Comparison of ENCODE assay signal across 26 cellular contexts in the genomic region with DNA sequence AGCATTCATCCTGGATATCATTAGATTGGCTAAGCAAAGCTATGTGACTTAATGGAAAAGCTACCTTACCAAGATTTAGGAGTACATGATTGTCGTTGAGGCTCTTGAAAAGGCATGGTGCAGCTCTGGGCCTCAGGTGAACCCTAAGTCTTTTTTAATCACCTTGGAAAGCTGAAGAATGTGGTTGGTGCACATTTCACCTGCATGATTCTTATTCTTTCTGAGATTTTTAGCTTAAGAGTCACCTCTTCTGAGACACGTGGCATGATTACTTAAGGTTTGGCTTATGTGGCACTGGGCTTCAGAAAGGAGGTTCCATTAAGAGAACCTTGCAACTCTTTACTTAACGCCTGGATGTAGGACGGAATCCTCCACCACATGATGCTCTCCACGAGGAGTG.
"Had no signal": no experiment of that assay in that cellular context is flagged by ENCODE, and none has a peak within 500 bp of the region (broad histone marks: within the 10 kb centered on the region; RNA-seq: fewer than 3 reads in every experiment).

No MANE protein-coding gene starts in this region.

- H3K4me2 ChIP-seq: SK-N-SH had no signal

- ATAC-seq: activated CD4-positive, alpha-beta T cell treated with anti-CD3 and anti-CD28 coated beads for 36 hours; activated CD8-positive, alpha-beta T cell treated with anti-CD3 and anti-CD28 coated beads, Interleukin-2, amount 10 ng/mL, durations not matched to agents 7 days and 5 days; K562 had no signal

- H3K27me3 ChIP-seq: ascending aorta, SJSA1 had no signal

- H3K36me3 ChIP-seq: ascending aorta, SJSA1 had no signal

- H3K27ac ChIP-seq: ascending aorta, SJSA1 had no signal

- H3K9ac ChIP-seq: SK-N-SH had no signal

- H3K4me3 ChIP-seq: ascending aorta, K562, SJSA1 had no signal

- DNase-seq: activated CD4-positive, alpha-beta T cell treated with anti-CD3 and anti-CD28 coated beads for 36 hours; activated CD4-positive, alpha-beta T cell treated with anti-CD3 and anti-CD28 coated beads, Interleukin-2, amount 10 ng/mL, durations not matched to agents 7 days and 5 days; activated CD4-positive, alpha-beta T cell treated with anti-CD3 and anti-CD28 coated beads, Interleukin-2, amount 50 U/mL, for 48 hours; activated CD8-positive, alpha-beta T cell treated with anti-CD3 and anti-CD28 coated beads, Interleukin-2, amount 10 ng/mL, durations not matched to agents 7 days and 5 days; activated gamma-delta T cell; activated naive CD4-positive, alpha-beta T cell treated with Interleukin-2 at 50 U/mL for 16 hours; activated naive CD8-positive, alpha-beta T cell treated with anti-CD3 and anti-CD28 coated beads, Interleukin-2, amount 10 ng/mL, durations not matched to agents 7 days and 5 days; activated T-cell treated with anti-CD3 and anti-CD28 coated beads, Interleukin-2, amount 50 U/mL, for 24 hours; amygdala; caudate nucleus; NCI-H1092 treated with DMSO at 0.1 percent for 48 hours; NCI-H1417; NCI-H146; NCI-H187; NCI-H2029 treated with DMSO at 0.1 percent for 48 hours; NCI-H2107; NCI-H2171; NCI-H510A; NCI-H526; NCI-H748 treated with DMSO at 0.1 percent for 48 hours; NK-92 treated with Interleukin-12 subunit alpha and Interleukin-12 subunit beta, amount 100 ng/mL, for 24 hours; SHP77 treated with DMSO at 0.1 percent for 48 hours; SK-N-SH had no signal

- H3K9me3 ChIP-seq: ascending aorta, SJSA1, SK-N-SH had no signal

- H3K4me1 ChIP-seq: ascending aorta, SJSA1 had no signal

- H3K9me2 ChIP-seq: SK-N-SH had no signal
